ENCODE assay signal across 8 cellular contexts in genomic region chr2:58571181-58571852, GRCh38.
DNase-seq lines count a peak whose midpoint lies in the region; ATAC-seq, FAIRE-seq and TF ChIP-seq lines count a peak whose summit lies in the region.

No MANE protein-coding gene starts in this region.

- peak; percentile 88 for TF ChIP-seq CTCF in epithelial cell of proximal tubule (conservative IDR thresholded peaks at IDR 0.05; ENCODE audit: low read depth, low read length)
- TF ChIP-seq CTCF in natural killer cell (IDR thresholded peaks at IDR 0.05): peak; percentile 54

- H3K9me3 Mint-ChIP-seq in natural killer cell: no peaks in the 10 kb centered on the region

- ATAC-seq in HG02840 (IDR thresholded peaks at IDR 0.05; ENCODE audit: low FRiP score, unreplicated experiment) (peak; percentile 68), natural killer cell (peak in 2 of 3 donors; percentile 30 to 39)

- intact Hi-C loops in natural killer cell (cut with micrococcal nuclease): no loop called here

- H3K36me3 Mint-ChIP-seq in natural killer cell: no peaks in the 10 kb centered on the region

- peaks cover 32% of the 10 kb centered on the region in 2 donors for H3K4me1 Mint-ChIP-seq in natural killer cell

- no peak overlapping the region for H3K4me3 ChIP-seq in epithelial cell of proximal tubule (ENCODE audit: low read depth, low read length)

- peak overlapping the region; percentile 81 to 82 for H3K27ac Mint-ChIP-seq in natural killer cell

- DNase-seq in AML-193 (lab: John Stamatoyannopoulos, UW): peak; percentile 16 to 34
- no peak for DNase-seq in GM18507 (ENCODE audit: extremely low spot score, insufficient read length, low read depth)
- peak; percentile 40 for DNase-seq in NCI-H1092 (lab: John Stamatoyannopoulos, UW)
- DNase-seq in SIG-M5 (lab: John Stamatoyannopoulos, UW): peak; percentile 9
- peak; percentile 33 for DNase-seq in epithelial cell of proximal tubule (ENCODE audit: low read depth)
- no peak for DNase-seq in natural killer cell
- DNase-seq in activated T-cell treated with anti-CD3 and anti-CD28 coated beads, Interleukin-2, amount 50 U/mL, for 1 hour: no peak

- H3K27me3 Mint-ChIP-seq in natural killer cell (ENCODE audit: low read depth in 2 of 2): no peaks in the 10 kb centered on the region

- peak; percentile 80 for FAIRE-seq in GM18507 (lab: Jason Lieb, UNC)

- H3K4me3 Mint-ChIP-seq in natural killer cell: no peak overlapping the region

Comparison
In these comparisons a context has a peak if more than half of its experiments do, and no peak if none do; other contexts are left out.
1. DNase-seq: peak in AML-193 (2 of 2), NCI-H1092 (single experiment), SIG-M5 (single experiment) and epithelial cell of proximal tubule (single experiment); none in GM18507 (single experiment), natural killer cell (single experiment) and activated T-cell treated with anti-CD3 and anti-CD28 coated beads, Interleukin-2, amount 50 U/mL, for 1 hour (single experiment).